ENCODE assay signal across 1 cellular context in the genomic region with DNA sequence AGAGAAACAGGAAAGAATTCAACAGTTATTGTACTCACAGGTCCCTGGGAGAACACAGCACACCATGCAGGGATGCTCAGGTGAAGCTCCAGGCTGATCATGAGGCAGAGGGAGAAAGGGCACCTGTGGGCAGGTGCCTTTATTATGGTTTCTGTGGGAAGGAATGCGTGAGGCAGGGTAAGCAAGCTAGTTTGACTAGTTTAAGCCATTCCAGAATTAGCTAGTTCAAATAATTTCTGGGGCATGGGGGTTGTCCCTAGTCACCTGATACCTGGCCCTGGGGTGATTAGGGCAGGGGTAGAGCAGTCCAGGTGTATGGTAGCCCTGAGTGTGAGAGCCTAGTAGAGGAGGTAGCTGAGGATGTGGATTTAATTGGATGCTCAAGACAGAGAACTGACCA.
TF ChIP-seq lines count a peak whose summit lies in the region.

No MANE protein-coding gene starts in this region.

TF ChIP-seq in GM23338, 12 proteins besides CTCF, POLR2A, EP300 and RAD21 (continued from another document):
- no peak for TF ChIP-seq JUNB (IDR thresholded peaks at IDR 0.05; ENCODE audit: unreplicated experiment)
- TF ChIP-seq ZNF114 (CRISPR knock-in tag; IDR thresholded peaks at IDR 0.05) = no peak
